29 cellular contexts compared by ENCODE assay signal in the genomic region with DNA sequence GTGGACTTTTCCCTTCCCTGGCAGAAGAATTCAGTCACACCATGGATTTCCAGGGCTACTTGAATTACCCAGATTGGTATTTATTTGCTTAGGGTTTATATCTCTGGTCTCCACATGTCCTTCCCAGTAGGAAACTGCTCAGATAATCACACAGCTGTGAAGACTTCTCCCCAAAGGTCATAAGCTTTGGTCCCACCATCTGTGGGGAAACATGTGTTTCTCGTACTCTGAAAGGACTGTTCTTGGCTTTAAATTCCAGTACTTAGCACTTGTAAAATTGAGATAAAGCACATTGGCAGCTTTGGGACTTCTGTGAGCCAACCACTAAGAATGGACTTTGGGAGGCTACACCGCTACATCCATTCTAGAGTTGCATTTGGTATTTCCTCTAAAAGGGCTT.
A peak's percentile ranks its signal among the peaks of the same experiment; 100 is the strongest.
DNase-seq lines count a peak whose midpoint lies in the region; ATAC-seq, FAIRE-seq and TF ChIP-seq lines count a peak whose summit lies in the region.
"Had no signal": no experiment of that assay in that cellular context is flagged by ENCODE, and none has a peak within 500 bp of the region (broad histone marks: within the 10 kb centered on the region; RNA-seq: fewer than 3 reads in every experiment).

No MANE protein-coding gene starts in this region.

- 45 to 57% (median 48%) methylated on average over 2 of the region's 2 CpGs for WGBS in heart left ventricle, 4 donors

- H3K4me2 ChIP-seq in endothelial cell of umbilical vein (ENCODE audit: insufficient read depth, low read length) (no peak overlapping the region), parathyroid adenoma (ENCODE audit: low read length) (no peak overlapping the region)
- H3K4me2 ChIP-seq: BLaER1, PC-9 had no signal

- H3K79me2 ChIP-seq in endothelial cell of umbilical vein (ENCODE audit: control insufficient read depth, insufficient read depth, low read length) (no peaks in the 10 kb centered on the region), parathyroid adenoma (no peaks in the 10 kb centered on the region)

- no peaks in the 10 kb centered on the region for H3K9me1 ChIP-seq in endothelial cell of umbilical vein (replicated peaks; ENCODE audit: control insufficient read depth, extremely low read depth, insufficient read depth, low read length)

- H3K27me3 ChIP-seq in heart left ventricle (peaks cover 0 to 4% (median 0%) of the 10 kb centered on the region in 9 donors), right atrium auricular region (no peaks in the 10 kb centered on the region), endothelial cell of umbilical vein (ENCODE audit: control insufficient read depth in 2 of 2, insufficient read depth in 2 of 2, low read length in 2 of 2) (no peaks in the 10 kb centered on the region), parathyroid adenoma (ENCODE audit: control insufficient read depth, insufficient read depth, low read length) (no peaks in the 10 kb centered on the region)
- H3K27me3 ChIP-seq: BLaER1 had no signal

- H3K27ac ChIP-seq in heart left ventricle = peak overlapping the region in 2 of 12 donors; percentile 9 to 31
- H3K27ac ChIP-seq in right atrium auricular region = no peak overlapping the region
- H3K27ac ChIP-seq in endothelial cell of umbilical vein (ENCODE audit: insufficient read depth, low read depth, low read length) = no peak overlapping the region
- H3K27ac ChIP-seq in parathyroid adenoma = no peak overlapping the region
- H3K27ac ChIP-seq: BLaER1, HL-60, PC-9, RWPE1 had no signal

- no peak for TF ChIP-seq CTCF in heart left ventricle (IDR thresholded peaks at IDR 0.05)
- TF ChIP-seq CTCF in right atrium auricular region (IDR thresholded peaks at IDR 0.05) = no peak
- no peak for TF ChIP-seq CTCF in endothelial cell of umbilical vein (IDR thresholded peaks at IDR 0.05; ENCODE audit: extremely low read depth in 1 of 2, insufficient read depth in 1 of 2, low read depth in 1 of 2, low read length in 2 of 2)
- no peak for TF ChIP-seq CTCF in parathyroid adenoma (IDR thresholded peaks at IDR 0.05)

- H3K9me3 ChIP-seq in heart left ventricle (peaks cover 0 to 8% (median 0%) of the 10 kb centered on the region in 12 donors), right atrium auricular region (no peaks in the 10 kb centered on the region), endothelial cell of umbilical vein (replicated peaks; ENCODE audit: control insufficient read depth, insufficient read depth, low read length) (no peaks in the 10 kb centered on the region), parathyroid adenoma (ENCODE audit: control insufficient read depth, low read length) (no peaks in the 10 kb centered on the region)
- H3K9me3 ChIP-seq: BLaER1 had no signal

- H3K9ac ChIP-seq in endothelial cell of umbilical vein (replicated peaks; ENCODE audit: extremely low read depth, insufficient read depth, low read length) (no peak overlapping the region), parathyroid adenoma (no peak overlapping the region)
- H3K9ac ChIP-seq: BLaER1 had no signal

- H3K4me1 ChIP-seq in heart left ventricle = peaks cover 0 to 49% (median 3%) of the 10 kb centered on the region in 12 donors
- peaks cover 0 to 21% of the 10 kb centered on the region in 2 donors for H3K4me1 ChIP-seq in right atrium auricular region
- H3K4me1 ChIP-seq in endothelial cell of umbilical vein (ENCODE audit: control insufficient read depth, extremely low read depth, insufficient read depth, low read length) = peaks cover 13% of the 10 kb centered on the region
- peaks cover 8% of the 10 kb centered on the region for H3K4me1 ChIP-seq in parathyroid adenoma
- H3K4me1 ChIP-seq: BLaER1 had no signal

- H2AFZ ChIP-seq in endothelial cell of umbilical vein (ENCODE audit: low read depth, low read length) (no peak overlapping the region), parathyroid adenoma (peak overlapping the region; percentile 38)
- H2AFZ ChIP-seq: PC-9 had no signal

- H3K4me3 ChIP-seq in heart left ventricle (no peak overlapping the region), right atrium auricular region (no peak overlapping the region), endothelial cell of umbilical vein (replicated peaks in 1 of 3; ENCODE audit: insufficient read depth in 1 of 3, low read depth in 1 of 3, low read length in 3 of 3) (no peak overlapping the region), parathyroid adenoma (ENCODE audit: low read depth, low read length) (no peak overlapping the region)
- H3K4me3 ChIP-seq: BLaER1, PC-9 had no signal

- no peaks in the 10 kb centered on the region for H4K20me1 ChIP-seq in endothelial cell of umbilical vein (replicated peaks; ENCODE audit: control insufficient read depth, extremely low read depth, insufficient read depth, low read length)
- H4K20me1 ChIP-seq: BLaER1 had no signal

- CTCF ChIA-PET in endothelial cell of umbilical vein (lab: Charles Lee) = no interaction called here

- POLR2A ChIA-PET in endothelial cell of umbilical vein (lab: Charles Lee) = no interaction called here

- TF ChIP-seq POLR2A in heart left ventricle (IDR thresholded peaks at IDR 0.05) (no peak), endothelial cell of umbilical vein (IDR thresholded peaks at IDR 0.05; ENCODE audit: low read depth, low read length) (no peak)

- FAIRE-seq in endothelial cell of umbilical vein (lab: Jason Lieb, UNC) = no peak
- FAIRE-seq: GM12892, GM19239 had no signal

- H3K36me3 ChIP-seq in heart left ventricle = no peaks in the 10 kb centered on the region
- H3K36me3 ChIP-seq in right atrium auricular region = no peaks in the 10 kb centered on the region
- no peaks in the 10 kb centered on the region for H3K36me3 ChIP-seq in endothelial cell of umbilical vein (ENCODE audit: control insufficient read depth in 2 of 2, extremely low read depth in 1 of 2, insufficient read depth in 2 of 2, low read length in 2 of 2)
- H3K36me3 ChIP-seq in parathyroid adenoma (ENCODE audit: control insufficient read depth, insufficient read depth, low read length) = no peaks in the 10 kb centered on the region
- H3K36me3 ChIP-seq: BLaER1 had no signal

- dilution Hi-C loops in endothelial cell of umbilical vein (cut with MboI; ENCODE audit: extremely low pct_ligation_motif_present, low sequenced_read_pairs) = no loop called here

- intact Hi-C loops in heart left ventricle (cut with DNase I) (no loop called here), endothelial cell of umbilical vein (cut with micrococcal nuclease) (loop anchor here (10.0 kb wide), 1 partner anchor 395 kb away; no protein-coding TSS in a partner anchor), left ventricle myocardium superior (cut with micrococcal nuclease) (no loop called here)

- DNase-seq in heart left ventricle (no peak), right atrium auricular region (ENCODE audit: low spot score) (no peak), endothelial cell of umbilical vein (ENCODE audit: low read depth, low spot score) (peak; percentile 48), left ventricle myocardium superior (no peak), NK-92 (lab: John Stamatoyannopoulos, UW; ENCODE audit: unreplicated experiment) (no peak)
- DNase-seq in activated CD4-positive, CD25-positive, alpha-beta regulatory T cell treated with anti-CD3 and anti-CD28 coated beads, Interleukin-2, amount 50 U/mL, for 72 hours = no peak
- DNase-seq: CD4-positive, CD25-positive, alpha-beta regulatory T cell; DMS153; DND-41; Karpas-422; NCI-H1092 treated with DMSO at 0.1 percent for 48 hours; NCI-H1436; NCI-H187; NCI-H2081 treated with DMSO at 0.1 percent for 48 hours; NCI-H2171; NCI-H226; NCI-H510A; NCI-H774; PC-9; SIG-M5 had no signal

- no TSS peak for BruUV-seq in endothelial cell of umbilical vein (replicated peaks; lab: Mats Ljungman, UMichigan)

- ATAC-seq in heart left ventricle (peak; percentile 68 to 83 (median 81)), left ventricle myocardium superior (peak; percentile 94), GM18517 (IDR thresholded peaks at IDR 0.05; ENCODE audit: unreplicated experiment) (no peak)
- ATAC-seq: HCT116, SK-N-SH treated with all-trans-retinoic acid at 6 μM for 48 hours had no signal

TF ChIP-seq in endothelial cell of umbilical vein, 7 proteins besides CTCF, POLR2A, EP300 and RAD21:
- TF ChIP-seq, protein P1, sequence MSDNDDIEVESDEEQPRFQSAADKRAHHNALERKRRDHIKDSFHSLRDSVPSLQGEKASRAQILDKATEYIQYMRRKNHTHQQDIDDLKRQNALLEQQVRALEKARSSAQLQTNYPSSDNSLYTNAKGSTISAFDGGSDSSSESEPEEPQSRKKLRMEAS (IDR thresholded peaks at IDR 0.05; ENCODE audit: insufficient read depth, insufficient read length) = no peak
- TF ChIP-seq MYC (IDR thresholded peaks at IDR 0.05; ENCODE audit: low read depth, low read length) = no peak
- TF ChIP-seq GATA2 (IDR thresholded peaks at IDR 0.05; ENCODE audit: insufficient read depth, insufficient read length, low read depth, low read length) = no peak
- TF ChIP-seq EZH2 (IDR thresholded peaks at IDR 0.05; ENCODE audit: borderline replicate concordance, low read depth, low read length, severe bottlenecking) = no peak
- no peak for TF ChIP-seq FOS (IDR thresholded peaks at IDR 0.05; ENCODE audit: borderline replicate concordance, insufficient read depth, low read length)
